Comparison of ENCODE assay signal across 23 cellular contexts in genomic region chr5:9920696-9921095, GRCh38.
DNase-seq lines count a peak whose midpoint lies in the region; ATAC-seq and TF ChIP-seq lines count a peak whose summit lies in the region.
"Had no signal": no experiment of that assay in that cellular context is flagged by ENCODE, and none has a peak within 500 bp of the region (broad histone marks: within the 10 kb centered on the region; RNA-seq: fewer than 3 reads in every experiment).

No MANE protein-coding gene starts in this region.

- peaks cover 32% of the 10 kb centered on the region for H3K4me1 Mint-ChIP-seq in chondrocyte (ENCODE audit: low read depth)
- H3K4me1 Mint-ChIP-seq: IgD-negative memory B cell had no signal

- H3K4me3 ChIP-seq in Panc1 (ENCODE audit: low read depth in 2 of 2, low read length in 2 of 2) (no peak overlapping the region), trophoblast cell (ENCODE audit: low read depth, low read length) (no peak overlapping the region)
- H3K4me3 ChIP-seq: BLaER1 treated with 17β-estradiol and CSF1 and Interleukin-3, amounts not matched to agents 10 nM and 100 nM had no signal

- H3K4me2 ChIP-seq in trophoblast cell (ENCODE audit: low read length), result no peak overlapping the region
- H3K4me2 ChIP-seq: BLaER1 treated with 17β-estradiol and CSF1 and Interleukin-3, amounts not matched to agents 10 nM and 100 nM had no signal

- no peak overlapping the region for H4K8ac ChIP-seq in trophoblast cell (ENCODE audit: low read depth, low read length)

- H2BK12ac ChIP-seq in trophoblast cell (ENCODE audit: low read length), result peak overlapping the region; percentile 20

- H2BK120ac ChIP-seq in trophoblast cell (ENCODE audit: insufficient read depth, low read length, poor library complexity), result no peak overlapping the region

- H3K4ac ChIP-seq in trophoblast cell (ENCODE audit: low read depth, low read length), result no peak overlapping the region

- no peak overlapping the region for H2AK5ac ChIP-seq in trophoblast cell (ENCODE audit: low read length)

- no peak overlapping the region for H3K14ac ChIP-seq in trophoblast cell (ENCODE audit: low read length)

- no peak overlapping the region for H2BK5ac ChIP-seq in trophoblast cell (ENCODE audit: low read depth, low read length, poor library complexity)

- peaks cover 14% of the 10 kb centered on the region for H3K9me3 Mint-ChIP-seq in chondrocyte (ENCODE audit: low read depth)

- intact Hi-C loops in Panc1 (cut with micrococcal nuclease; ENCODE audit: unreplicated experiment), result no loop called here

- in situ Hi-C loops in Panc1 (cut with HindIII; ENCODE audit: low pct_unique_long_range_greater_than_20kb, low sequenced_read_pairs), result no loop called here

- peaks cover 2% of the 10 kb centered on the region for H3K36me3 Mint-ChIP-seq in chondrocyte (ENCODE audit: low read depth)
- H3K36me3 Mint-ChIP-seq: CD8-positive, alpha-beta T cell; IgD-negative memory B cell had no signal

- H2AFZ ChIP-seq in trophoblast cell (ENCODE audit: insufficient read depth, low read length, poor library complexity), result no peak overlapping the region

- no TSS peak for BruUV-seq in Panc1 (replicated peaks; lab: Mats Ljungman, UMichigan)

- H3K79me2 ChIP-seq in trophoblast cell (ENCODE audit: control insufficient read depth, insufficient read depth, low read length, poor library complexity), result no peaks in the 10 kb centered on the region

- no peak overlapping the region for H3K23ac ChIP-seq in trophoblast cell (ENCODE audit: low read length)

- peak overlapping the region; percentile 39 for H4K91ac ChIP-seq in trophoblast cell (ENCODE audit: low read depth, low read length)

- no peak overlapping the region for H3K27ac Mint-ChIP-seq in chondrocyte (ENCODE audit: unreplicated experiment)
- H3K27ac Mint-ChIP-seq: CD8-positive, alpha-beta T cell; IgD-negative memory B cell; T-helper 1 cell treated with Interleukin-12 subunit alpha and Interleukin-12 subunit beta and Interleukin-4 antibody, amounts not matched to agents 30 μg/mL and 1 μg/mL, for 36 hours had no signal

- H3K27ac ChIP-seq in Panc1 (ENCODE audit: low read length) (no peak overlapping the region), trophoblast cell (ENCODE audit: low read depth, low read length) (no peak overlapping the region)
- H3K27ac ChIP-seq: BLaER1 treated with 17β-estradiol and CSF1 and Interleukin-3, amounts not matched to agents 10 nM and 100 nM; RWPE1 had no signal

- no peaks in the 10 kb centered on the region for H3K27me3 Mint-ChIP-seq in chondrocyte (ENCODE audit: low read depth)
- H3K27me3 Mint-ChIP-seq: IgD-negative memory B cell had no signal

- DNase-seq in Panc1 (ENCODE audit: low read depth, low spot score), result no peak
- DNase-seq in chondrocyte (ENCODE audit: low spot score), result no peak
- no peak for DNase-seq in trophoblast cell
- no peak for DNase-seq in amygdala (lab: John Stamatoyannopoulos, UW)
- DNase-seq in GF-D8 (lab: John Stamatoyannopoulos, UW), result no peak
- DNase-seq: Calu3; CD8-positive, alpha-beta T cell; H7; Kasumi-1; MM.1S; NCI-H1092 treated with DMSO at 0.1 percent for 48 hours; NCI-H146; NCI-H2081; NCI-H446 treated with DMSO at 0.1 percent for 48 hours; NCI-H69; OCI-M1; SIG-M5 had no signal

- H3K27me3 ChIP-seq in Panc1 (ENCODE audit: control insufficient read depth, insufficient read depth, low read length) (no peaks in the 10 kb centered on the region), trophoblast cell (ENCODE audit: insufficient read depth, low read length) (no peaks in the 10 kb centered on the region)
- H3K27me3 ChIP-seq: BLaER1 treated with 17β-estradiol and CSF1 and Interleukin-3, amounts not matched to agents 10 nM and 100 nM had no signal

- H3K9me3 ChIP-seq in Panc1 (ENCODE audit: control insufficient read depth, insufficient read depth, low read depth, low read length) (peaks cover 5% of the 10 kb centered on the region; the same call in 1 of the 2 replicates), trophoblast cell (ENCODE audit: insufficient read depth, low read depth, low read length) (peaks cover 4% of the 10 kb centered on the region)

- H3K9ac ChIP-seq in trophoblast cell (ENCODE audit: low read length), result no peak overlapping the region
- H3K9ac ChIP-seq: BLaER1 treated with 17β-estradiol and CSF1 and Interleukin-3, amounts not matched to agents 10 nM and 100 nM had no signal

- CTCF ChIA-PET in Panc1 (lab: Charles Lee), result interaction anchor here (0.6 kb wide), 1 partner anchor 32 kb away, joined by 8 read pairs; no protein-coding TSS in a partner anchor

- no peaks in the 10 kb centered on the region for H3K4me1 ChIP-seq in Panc1 (ENCODE audit: control insufficient read depth, insufficient read depth, low read length)
- peaks cover 9 to 12% of the 10 kb centered on the region in 2 experiments for H3K4me1 ChIP-seq in trophoblast cell (ENCODE audit: control insufficient read depth in 1 of 2, insufficient read depth in 2 of 2, low read length in 2 of 2)

- POLR2A ChIA-PET in Panc1 (lab: Charles Lee), result no interaction called here

- TF ChIP-seq CTCF in GM12873 (IDR thresholded peaks at IDR 0.05; ENCODE audit: insufficient read depth, low read depth, low read length, missing control alignments), result peak; percentile 12
- peak; percentile 22 for TF ChIP-seq CTCF in Panc1 (IDR thresholded peaks at IDR 0.05)
- TF ChIP-seq CTCF in chondrocyte (IDR thresholded peaks at IDR 0.05), result peak; percentile 14

- no CpG with 5 or more reads among the region's 8 CpGs for WGBS in trophoblast cell (ENCODE audit: extremely low coverage, insufficient coverage, insufficient read length)

- H3K79me1 ChIP-seq in trophoblast cell (ENCODE audit: low read length), result peaks cover 5% of the 10 kb centered on the region

- H3K18ac ChIP-seq in trophoblast cell (ENCODE audit: low read length), result no peak overlapping the region

- H4K12ac ChIP-seq in trophoblast cell (ENCODE audit: low read depth, low read length), result no peak overlapping the region

- ATAC-seq in Panc1, result no peak
- no peak for ATAC-seq in GM19452 (IDR thresholded peaks at IDR 0.05; ENCODE audit: unreplicated experiment)
- ATAC-seq: CD8-positive, alpha-beta T cell had no signal

- no peak overlapping the region for H3K4me3 Mint-ChIP-seq in chondrocyte (ENCODE audit: unreplicated experiment)
- H3K4me3 Mint-ChIP-seq: CD8-positive, alpha-beta T cell; IgD-negative memory B cell; T-helper 1 cell treated with Interleukin-12 subunit alpha and Interleukin-12 subunit beta and Interleukin-4 antibody, amounts not matched to agents 30 μg/mL and 1 μg/mL, for 36 hours had no signal

- H3K36me3 ChIP-seq in Panc1 (ENCODE audit: control insufficient read depth, insufficient read depth, low read length) (no peaks in the 10 kb centered on the region), trophoblast cell (ENCODE audit: control insufficient read depth in 1 of 2, insufficient read depth in 2 of 2, low read length in 2 of 2) (no peaks in the 10 kb centered on the region)
- H3K36me3 ChIP-seq: BLaER1 treated with 17β-estradiol and CSF1 and Interleukin-3, amounts not matched to agents 10 nM and 100 nM had no signal
